Comparison of ENCODE assay signal across 14 cellular contexts in genomic region chr21:15015622-15016471, GRCh38. TPM values are rescaled to one million over a fixed set of nuclear protein-coding genes. Genes with fewer than 3 reads are reported as not detected.
DNase-seq lines count a peak whose midpoint lies in the region; FAIRE-seq and TF ChIP-seq lines count a peak whose summit lies in the region.
"Had no signal": no experiment of that assay in that cellular context is flagged by ENCODE, and none has a peak within 500 bp of the region (broad histone marks: within the 10 kb centered on the region; RNA-seq: fewer than 3 reads in every experiment).

No MANE protein-coding gene starts in this region.

- DNase-seq in H54 (ENCODE audit: insufficient read length, low spot score) (no peak), astrocyte of the spinal cord (ENCODE audit: low read depth, low spot score) (peak; percentile 82), kidney epithelial cell (ENCODE audit: low read depth) (peak; percentile 29), NCI-H2029 treated with DMSO at 0.1 percent for 48 hours (lab: John Stamatoyannopoulos, UW) (no peak), NCI-H146 treated with DMSO at 0.1 percent for 48 hours (lab: John Stamatoyannopoulos, UW; ENCODE audit: unreplicated experiment) (no peak), erythroblast (lab: John Stamatoyannopoulos, UW) (no peak), DMS 273 treated with DMSO at 0.1 percent for 48 hours (lab: John Stamatoyannopoulos, UW) (no peak)
- DNase-seq: activated T-cell treated with anti-CD3 and anti-CD28 coated beads, Interleukin-2, amount 50 U/mL, for 1 hour; CD8-positive, alpha-beta T cell; cortex of kidney; hippocampal formation; retina had no signal

- in situ Hi-C loops in astrocyte of the spinal cord (cut with HindIII; ENCODE audit: low sequenced_read_pairs) = no loop called here

- H3K4me3 ChIP-seq in ACC112 (ENCODE audit: low read depth, low read length) (no peak overlapping the region), astrocyte of the spinal cord (ENCODE audit: low read depth, low read length) (no peak overlapping the region), kidney epithelial cell (ENCODE audit: low read depth, low read length) (no peak overlapping the region)

- peaks cover 43% of the 10 kb centered on the region for H3K79me2 ChIP-seq in ACC112 (ENCODE audit: control insufficient read depth, insufficient read depth, low read length, unreplicated experiment)

- TF ChIP-seq POLR2A in H54 (IDR thresholded peaks at IDR 0.05; ENCODE audit: low read depth, low read length) (no peak), erythroblast (IDR thresholded peaks at IDR 0.05; ENCODE audit: low read length) (no peak)

- peaks cover 10% of the 10 kb centered on the region for H3K4me1 ChIP-seq in ACC112 (ENCODE audit: control insufficient read depth, insufficient read depth, low read length, unreplicated experiment)

- H2AFZ ChIP-seq in ACC112 (ENCODE audit: low read length, unreplicated experiment) = no peak overlapping the region

- no peak for TF ChIP-seq CTCF in astrocyte of the spinal cord (IDR thresholded peaks at IDR 0.05; ENCODE audit: low read depth, low read length)
- no peak for TF ChIP-seq CTCF in kidney epithelial cell (IDR thresholded peaks at IDR 0.05; ENCODE audit: insufficient read depth, low read length, poor library complexity, severe bottlenecking)

- H3K27me3 ChIP-seq in ACC112 (ENCODE audit: insufficient read depth, low read length) (no peaks in the 10 kb centered on the region), kidney epithelial cell (ENCODE audit: control insufficient read depth, insufficient read depth, low read length) (no peaks in the 10 kb centered on the region)

- H3K27ac ChIP-seq in ACC112 (ENCODE audit: low read depth, low read length) = peak overlapping the region; percentile 82

- no peaks in the 10 kb centered on the region; the same call in 1 of the 2 replicates for H3K36me3 ChIP-seq in ACC112 (ENCODE audit: insufficient read depth, low read length)
- H3K36me3 ChIP-seq in kidney epithelial cell (ENCODE audit: control insufficient read depth, insufficient read depth, low read length) = no peaks in the 10 kb centered on the region

- FAIRE-seq in H54 (lab: Jason Lieb, UNC) = peak; percentile 91
- FAIRE-seq: GM19239 had no signal

RNA-seq across cellular contexts. Expression of gene NRIP1, which starts 49.0 kb away (rescaled TPM):
- total RNA-seq in kidney epithelial cell = 52.6 and 57.2 TPM in 2 replicates

Comparison
In these comparisons a context has a peak if more than half of its experiments do, and no peak if none do; other contexts are left out.
1. DNase-seq: peak in astrocyte of the spinal cord (single experiment) and kidney epithelial cell (single experiment); none in H54 (single experiment), NCI-H2029 treated with DMSO at 0.1 percent for 48 hours (single experiment), NCI-H146 treated with DMSO at 0.1 percent for 48 hours (single experiment), erythroblast (0 of 2) and DMS 273 treated with DMSO at 0.1 percent for 48 hours (single experiment).